ENCODE assay signal across 11 cellular contexts in the genomic region with DNA sequence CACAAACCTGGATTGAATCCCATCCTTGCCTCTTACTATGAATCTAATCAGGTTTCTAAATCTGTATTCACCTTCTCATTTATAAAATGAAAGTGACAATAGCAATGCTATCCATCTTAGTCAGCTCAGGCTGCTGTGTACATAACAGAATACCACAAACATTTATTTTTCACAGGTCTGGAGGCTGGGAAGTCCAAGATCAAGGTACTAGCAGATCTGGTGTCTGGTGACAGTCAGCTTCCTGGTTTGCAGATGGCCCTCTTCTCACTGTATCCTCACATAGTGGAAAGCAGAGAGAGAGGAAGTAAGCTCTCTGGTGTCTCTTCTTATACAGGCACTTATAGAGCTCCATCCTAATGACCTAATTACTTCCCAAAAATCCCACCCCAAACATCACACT. TPM values are rescaled to one million over a fixed set of nuclear protein-coding genes. Genes with fewer than 3 reads are reported as not detected.
DNase-seq lines count a peak whose midpoint lies in the region; ATAC-seq and TF ChIP-seq lines count a peak whose summit lies in the region.
"Had no signal": no experiment of that assay in that cellular context is flagged by ENCODE, and none has a peak within 500 bp of the region (broad histone marks: within the 10 kb centered on the region; RNA-seq: fewer than 3 reads in every experiment).

No MANE protein-coding gene starts in this region.

- no peaks in the 10 kb centered on the region for H3K27me3 Mint-ChIP-seq in brain

- peaks cover 48% of the 10 kb centered on the region for H3K36me3 Mint-ChIP-seq in brain

- H3K36me3 ChIP-seq in GM06990 (ENCODE audit: control insufficient read depth, insufficient read depth, low read length): no peaks in the 10 kb centered on the region

- peak overlapping the region in 4 of 5 experiments; percentile 29 to 76 (median 70) for H3K27ac Mint-ChIP-seq in brain

- ATAC-seq in GM21786 (IDR thresholded peaks at IDR 0.05; ENCODE audit: unreplicated experiment): no peak

- peaks cover 46% of the 10 kb centered on the region for H3K4me1 Mint-ChIP-seq in brain

- no peak for TF ChIP-seq CTCF in GM06990 (IDR thresholded peaks at IDR 0.05; ENCODE audit: insufficient read depth, low read length, poor library complexity, severe bottlenecking)
- TF ChIP-seq CTCF in brain (conservative IDR thresholded peaks at IDR 0.05): no peak
- no peak for TF ChIP-seq CTCF in GM13977 (IDR thresholded peaks at IDR 0.05; ENCODE audit: extremely low read depth, insufficient read depth, missing control alignments)

- H3K27me3 ChIP-seq in GM06990 (replicated peaks; ENCODE audit: control insufficient read depth, insufficient read depth, low read length): no peaks in the 10 kb centered on the region

- peaks cover 0 to 3% (median 0%) of the 10 kb centered on the region in 5 experiments for H3K9me3 Mint-ChIP-seq in brain

- peak; percentile 9 for DNase-seq in NCI-H1105 treated with DMSO at 0.1 percent for 48 hours (lab: John Stamatoyannopoulos, UW)
- DNase-seq in NCI-H1105 (lab: John Stamatoyannopoulos, UW): no peak
- peak; percentile 28 for DNase-seq in GM06990 (ENCODE audit: extremely low read depth, insufficient read length)
- DNase-seq in NCI-H774 (lab: John Stamatoyannopoulos, UW): peak; percentile 22
- DNase-seq in GM13977 (ENCODE audit: low spot score): no peak
- no peak for DNase-seq in midbrain (lab: John Stamatoyannopoulos, UW)
- DNase-seq: NCI-H2227 treated with DMSO at 0.1 percent for 48 hours; stimulated activated CD4-positive, alpha-beta T cell treated with anti-CD3 and anti-CD28 coated beads, Interleukin-4, amount 100 ng/mL, for 4 hours had no signal

- in situ Hi-C loops in GM13977 (cut with MboI; ENCODE audit: low pct_unique_long_range_greater_than_20kb, low sequenced_read_pairs, unreplicated experiment): no loop called here

- H3K4me3 ChIP-seq in GM06990 (replicated peaks; ENCODE audit: low read depth, low read length): no peak overlapping the region

- H3K4me3 Mint-ChIP-seq in brain: peak overlapping the region in 1 of 5 experiments; percentile 8
- H3K4me3 Mint-ChIP-seq: mesothelial cell of epicardium had no signal

RNA-seq across cellular contexts. Expression of gene FAM168A, which starts 19.1 kb away (rescaled TPM):
- 86.6 TPM for polyA plus RNA-seq in brain (ENCODE audit: insufficient read depth, low read depth, low replicate concordance)

Comparison
In these comparisons a context has a peak if more than half of its experiments do, and no peak if none do; other contexts are left out.
1. DNase-seq: peak in NCI-H1105 treated with DMSO at 0.1 percent for 48 hours (single experiment), GM06990 (single experiment) and NCI-H774 (single experiment); none in NCI-H1105 (single experiment), GM13977 (single experiment) and midbrain (single experiment).